ENCODE assay signal across 8 cellular contexts in genomic region chr21:44011123-44011773, GRCh38. TPM values are rescaled to one million over a fixed set of nuclear protein-coding genes. Genes with fewer than 3 reads are reported as not detected.
DNase-seq lines count a peak whose midpoint lies in the region; ATAC-seq, FAIRE-seq and TF ChIP-seq lines count a peak whose summit lies in the region.

No MANE protein-coding gene starts in this region.

- FAIRE-seq in astrocyte (lab: Jason Lieb, UNC), result no peak
- FAIRE-seq in HepG2 (lab: Jason Lieb, UNC), result no peak

- H3K27me3 ChIP-seq in astrocyte (ENCODE audit: insufficient read depth, low read length) (no peaks in the 10 kb centered on the region), HepG2 (ENCODE audit: control insufficient read depth in 1 of 2, insufficient read depth in 2 of 2, low read length in 2 of 2) (no peaks in the 10 kb centered on the region; a peak in 1 of 5 replicates), thyroid gland (no peaks in the 10 kb centered on the region)

- peak overlapping the region; percentile 97 for H3K4me2 ChIP-seq in astrocyte (ENCODE audit: low read length)
- peak overlapping the region; percentile 81 for H3K4me2 ChIP-seq in HepG2 (ENCODE audit: low read depth, low read length)

- H3K4me1 Mint-ChIP-seq in activated CD4-positive, alpha-beta T cell treated with anti-CD3 and anti-CD28 coated beads, Interleukin-2, amount 10 ng/mL, durations not matched to agents 7 days and 5 days, result peaks cover 41% of the 10 kb centered on the region
- H3K4me1 Mint-ChIP-seq in astrocyte (ENCODE audit: low read depth, unreplicated experiment), result peaks cover 46% of the 10 kb centered on the region

- TF ChIP-seq POLR2A in HepG2 (IDR thresholded peaks at IDR 0.05; ENCODE audit: insufficient read depth in 1 of 2, low read depth in 2 of 2, low read length in 2 of 2), result no peak
- TF ChIP-seq POLR2A in thyroid gland (IDR thresholded peaks at IDR 0.05), result no peak

- peak overlapping the region; percentile 93 for H3K27ac Mint-ChIP-seq in activated CD4-positive, alpha-beta T cell treated with anti-CD3 and anti-CD28 coated beads, Interleukin-2, amount 10 ng/mL, durations not matched to agents 7 days and 5 days
- H3K27ac Mint-ChIP-seq in astrocyte (ENCODE audit: unreplicated experiment), result peak overlapping the region; percentile 94

- H3K4me3 Mint-ChIP-seq in activated CD4-positive, alpha-beta T cell treated with anti-CD3 and anti-CD28 coated beads, Interleukin-2, amount 10 ng/mL, durations not matched to agents 7 days and 5 days, result peak overlapping the region; percentile 85
- H3K4me3 Mint-ChIP-seq in astrocyte (ENCODE audit: unreplicated experiment), result peak overlapping the region; percentile 90

- in situ Hi-C loops in HepG2 (cut with HindIII; ENCODE audit: extremely low pct_ligation_motif_present, low pct_unique_long_range_greater_than_20kb), result no loop called here

- 14% methylated on average over 20 of the region's 20 CpGs for WGBS in HepG2 (ENCODE audit: low lambda C conversion rate)
- WGBS in thyroid gland, 2 donors, result 40% methylated on average over 20 of the region's 20 CpGs

- intact Hi-C loops in HepG2 (cut with micrococcal nuclease; ENCODE audit: unreplicated experiment) (no loop called here), thyroid gland (cut with DNase I) (no loop called here)

- POLR2A ChIA-PET in activated CD4-positive, alpha-beta T cell treated with anti-CD3 and anti-CD28 coated beads, Interleukin-2, amount 10 ng/mL, durations not matched to agents 7 days and 5 days (lab: Charles Lee), result no interaction called here
- POLR2A ChIA-PET in HepG2 (lab: Yijun Ruan, JAX), result no interaction called here

- TF ChIP-seq RAD21 in HepG2 (CRISPR knock-in tag; IDR thresholded peaks at IDR 0.05), result no peak

- H2AFZ ChIP-seq in astrocyte (ENCODE audit: low read depth, low read length), result peak overlapping the region; percentile 67
- H2AFZ ChIP-seq in HepG2 (ENCODE audit: low read length), result no peak overlapping the region

- no peak for DNase-seq in activated CD4-positive, alpha-beta T cell treated with anti-CD3 and anti-CD28 coated beads, Interleukin-2, amount 10 ng/mL, durations not matched to agents 7 days and 5 days
- no peak for DNase-seq in activated CD4-positive, alpha-beta T cell treated with anti-CD3 and anti-CD28 coated beads, Interleukin-2, amount 50 U/mL, for 1 hour
- DNase-seq in astrocyte (ENCODE audit: low read depth), result no peak
- DNase-seq in HepG2 (ENCODE audit: low spot score), result no peak
- DNase-seq in thyroid gland, result peak; percentile 16 to 48
- no peak for DNase-seq in D341Med (ENCODE audit: low spot score)
- DNase-seq in SW 1271 (lab: John Stamatoyannopoulos, UW), result no peak

- peak overlapping the region; percentile 91 for H3K9ac ChIP-seq in astrocyte (ENCODE audit: low read length)
- H3K9ac ChIP-seq in HepG2 (ENCODE audit: insufficient read depth, low read depth, low read length), result peak overlapping the region; percentile 90

- no peak for ATAC-seq in HepG2
- no peak for ATAC-seq in HG02798 (IDR thresholded peaks at IDR 0.05; ENCODE audit: poor library complexity, unreplicated experiment)

- H3K4me3 ChIP-seq in astrocyte (ENCODE audit: insufficient read depth, low read depth, low read length) (peak overlapping the region; percentile 74), HepG2 (replicated peaks in 1 of 3; ENCODE audit: insufficient read depth in 1 of 3, low read depth in 2 of 3, low read length in 3 of 3) (peak overlapping the region; percentile 75 to 85 (median 83)), thyroid gland (replicated peaks in 1 of 3) (peak overlapping the region; percentile 53 to 87 (median 83))

- no peaks in the 10 kb centered on the region for H3K9me3 ChIP-seq in astrocyte (ENCODE audit: insufficient read depth, low read depth, low read length)
- no peaks in the 10 kb centered on the region for H3K9me3 ChIP-seq in HepG2 (ENCODE audit: low read length)
- no peaks in the 10 kb centered on the region for H3K9me3 ChIP-seq in thyroid gland

- H3K79me2 ChIP-seq in astrocyte (ENCODE audit: insufficient read depth, low read length) (peaks cover 45% of the 10 kb centered on the region), HepG2 (ENCODE audit: insufficient read depth, low read length) (peaks cover 39% of the 10 kb centered on the region)

- H3K27ac ChIP-seq in astrocyte (ENCODE audit: low read depth, low read length) (peak overlapping the region; percentile 93), HepG2 (ENCODE audit: extremely low read length, insufficient read depth, low read length) (peak overlapping the region; percentile 92), thyroid gland (peak overlapping the region; percentile 91 to 98 (median 96))

- H3K36me3 ChIP-seq in astrocyte (ENCODE audit: insufficient read depth, low read length), result no peaks in the 10 kb centered on the region
- H3K36me3 ChIP-seq in HepG2 (replicated peaks in 1 of 2; ENCODE audit: control insufficient read depth in 1 of 2, insufficient read depth in 2 of 2, low read length in 2 of 2), result no peaks in the 10 kb centered on the region
- H3K36me3 ChIP-seq in thyroid gland, result no peaks in the 10 kb centered on the region

- CTCF ChIA-PET in activated CD4-positive, alpha-beta T cell treated with anti-CD3 and anti-CD28 coated beads, Interleukin-2, amount 10 ng/mL, durations not matched to agents 7 days and 5 days (lab: Charles Lee), result interaction anchor here (0.6 to 1.8 kb wide), 4 partner anchors 8 to 150 kb away, joined by 3 to 7 read pairs (median 3); no protein-coding TSS in a partner anchor
- CTCF ChIA-PET in HepG2 (lab: Yijun Ruan, JAX; ENCODE audit: low intra/inter-chr PET ratio, low total read pairs), result no interaction called here

- peaks cover 32% of the 10 kb centered on the region for H4K20me1 ChIP-seq in astrocyte (ENCODE audit: insufficient read depth, low read length)
- H4K20me1 ChIP-seq in HepG2 (ENCODE audit: insufficient read depth, low read length), result 0 out of 2 replicates have a peak, but pooled peaks cover 9% of the 10 kb centered on the region

- BruUV-seq in HepG2 (replicated peaks; lab: Mats Ljungman, UMichigan), result TSS peak; percentile 87

- H3K4me1 ChIP-seq in astrocyte (ENCODE audit: insufficient read depth, low read length), result peaks cover 29% of the 10 kb centered on the region
- H3K4me1 ChIP-seq in HepG2 (ENCODE audit: insufficient read depth, low read length), result peaks cover 49% of the 10 kb centered on the region
- H3K4me1 ChIP-seq in thyroid gland, result peaks cover 5 to 15% of the 10 kb centered on the region in 2 donors

- no peak for TF ChIP-seq CTCF in astrocyte (IDR thresholded peaks at IDR 0.05; ENCODE audit: insufficient read depth, low read depth, low read length)
- no peak for TF ChIP-seq CTCF in HepG2 (CRISPR knock-in tag; IDR thresholded peaks at IDR 0.05)
- TF ChIP-seq CTCF in thyroid gland (IDR thresholded peaks at IDR 0.05), result no peak

- TF ChIP-seq EP300 in HepG2 (IDR thresholded peaks at IDR 0.05; ENCODE audit: low read depth in 2 of 2, low read length in 2 of 2) (no peak), HepG2 (CRISPR knock-in tag; IDR thresholded peaks at IDR 0.05; ENCODE audit: borderline replicate concordance) (no peak)

- H3K27me3 Mint-ChIP-seq in activated CD4-positive, alpha-beta T cell treated with anti-CD3 and anti-CD28 coated beads, Interleukin-2, amount 10 ng/mL, durations not matched to agents 7 days and 5 days, result no peaks in the 10 kb centered on the region
- no peaks in the 10 kb centered on the region for H3K27me3 Mint-ChIP-seq in astrocyte (ENCODE audit: low read depth, unreplicated experiment)

- H3K36me3 Mint-ChIP-seq in activated CD4-positive, alpha-beta T cell treated with anti-CD3 and anti-CD28 coated beads, Interleukin-2, amount 10 ng/mL, durations not matched to agents 7 days and 5 days (ENCODE audit: low read depth), result peaks cover 14% of the 10 kb centered on the region
- H3K36me3 Mint-ChIP-seq in astrocyte (ENCODE audit: low read depth, unreplicated experiment), result no peaks in the 10 kb centered on the region

- H3K9me3 Mint-ChIP-seq in activated CD4-positive, alpha-beta T cell treated with anti-CD3 and anti-CD28 coated beads, Interleukin-2, amount 10 ng/mL, durations not matched to agents 7 days and 5 days, result no peaks in the 10 kb centered on the region
- H3K9me3 Mint-ChIP-seq in astrocyte (ENCODE audit: unreplicated experiment), result no peaks in the 10 kb centered on the region

TF ChIP-seq in HepG2, 621 proteins besides CTCF, POLR2A, EP300 and RAD21 (continues in another document):
- no peak for TF ChIP-seq GABPA (IDR thresholded peaks at IDR 0.05; ENCODE audit: low read depth, low read length)
- TF ChIP-seq GABPA (CRISPR knock-in tag; IDR thresholded peaks at IDR 0.05; ENCODE audit: low read depth), result 0 out of 2 replicates have a peak, but pooled peaks have one; percentile 14

RNA-seq across cellular contexts. Expression of gene TRAPPC10, which starts 0.9 kb away (rescaled TPM):
- total RNA-seq in activated CD4-positive, alpha-beta T cell treated with anti-CD3 and anti-CD28 coated beads, Interleukin-2, amount 10 ng/mL, durations not matched to agents 7 days and 5 days, result 10 to 100 TPM; 61.7 to 76.9 TPM
- total RNA-seq in astrocyte (42.3 and 45.7 TPM in 2 replicates), HepG2 (2016; rRNA removed; fragmentation: Illumina TruSeq; extraction: Trizol) (15.2 and 16.5 TPM in 2 replicates), thyroid gland (10 to 100 TPM; 38.6 to 77.8 (median 55.3) TPM)
- 16.6 and 17.0 TPM in 2 replicates for total RNA-seq in HepG2 (2016; cell fraction: cytosol; rRNA removed; fragmentation: Illumina TruSeq; extraction: Trizol; ENCODE audit: low read depth)
- 12.6 and 17.1 TPM in 2 replicates for total RNA-seq in HepG2 (2016; cell fraction: insoluble cytoplasmic fraction; rRNA removed; fragmentation: Illumina TruSeq; extraction: Trizol)
- total RNA-seq in HepG2 (2016; cell fraction: membrane; rRNA removed; fragmentation: Illumina TruSeq; extraction: Trizol), result 18.2 and 18.5 TPM in 2 replicates
- total RNA-seq in HepG2 (2016; cell fraction: nucleus; rRNA removed; fragmentation: Illumina TruSeq; extraction: Trizol), result 25.8 and 26.3 TPM in 2 replicates
- 10.6 TPM in 2 replicates for polyA plus RNA-seq in HepG2 (2011; rRNA removed)
- 6.4 and 7.4 TPM in 2 replicates for polyA plus RNA-seq in HepG2 (2011; cell fraction: cytosol; rRNA removed)
- 33.8 and 34.4 TPM in 2 replicates for polyA plus RNA-seq in HepG2 (2011; cell fraction: nucleus; rRNA removed)
- polyA plus RNA-seq in HepG2 (2012), result 9.8 and 12.7 TPM in 2 replicates
- polyA plus RNA-seq in HepG2 (2016; cell fraction: cytosol; fragmentation: Illumina TruSeq; extraction: Trizol; ENCODE audit: low read depth), result 12.1 and 12.5 TPM in 2 replicates
- polyA plus RNA-seq in HepG2 (2016; cell fraction: insoluble cytoplasmic fraction; fragmentation: Illumina TruSeq; extraction: Trizol; ENCODE audit: low read depth), result 9.5 and 11.9 TPM in 2 replicates
- polyA plus RNA-seq in HepG2 (2016; cell fraction: membrane; fragmentation: Illumina TruSeq; extraction: Trizol; ENCODE audit: low read depth), result 10.0 and 10.8 TPM in 2 replicates
- 30.3 and 54.6 TPM in 2 replicates for polyA plus RNA-seq in HepG2 (2016; cell fraction: nucleus; fragmentation: Illumina TruSeq; extraction: Trizol; ENCODE audit: insufficient read depth, low read depth)
- polyA minus RNA-seq in HepG2 (2011; rRNA and poly(A)+ RNA removed; ENCODE audit: low replicate concordance), result 19.6 and 41.6 TPM in 2 replicates
- 6.8 and 7.4 TPM in 2 replicates for polyA minus RNA-seq in HepG2 (2011; cell fraction: cytosol; rRNA and poly(A)+ RNA removed)
- 27.6 and 28.3 TPM in 2 replicates for polyA minus RNA-seq in HepG2 (2011; cell fraction: nucleus; rRNA and poly(A)+ RNA removed)

Comparison
In these comparisons a context has a peak if more than half of its experiments do, and no peak if none do; other contexts are left out.
1. DNase-seq: peak in thyroid gland (2 of 2); none in activated CD4-positive, alpha-beta T cell treated with anti-CD3 and anti-CD28 coated beads, Interleukin-2, amount 10 ng/mL, durations not matched to agents 7 days and 5 days (single experiment), activated CD4-positive, alpha-beta T cell treated with anti-CD3 and anti-CD28 coated beads, Interleukin-2, amount 50 U/mL, for 1 hour (single experiment), astrocyte (single experiment), HepG2 (single experiment), D341Med (single experiment) and SW 1271 (0 of 2).
2. Peak in every context shown above with its lines, with median percentiles within 50 percentile points of each other: H3K27ac ChIP-seq and H3K4me3 ChIP-seq.